In genomic region chr6:87151786-87152527, GRCh38 we compare ENCODE assay signal across 8 cellular contexts. TPM values are rescaled to one million over a fixed set of nuclear protein-coding genes. Genes with fewer than 3 reads are reported as not detected.
DNase-seq lines count a peak whose midpoint lies in the region; ATAC-seq and TF ChIP-seq lines count a peak whose summit lies in the region.

No MANE protein-coding gene starts in this region.

- H3K9me3 Mint-ChIP-seq in Caco-2 (ENCODE audit: unreplicated experiment), result no peaks in the 10 kb centered on the region
- H3K9me3 Mint-ChIP-seq in type B pancreatic cell, result no peaks in the 10 kb centered on the region

- H3K27ac Mint-ChIP-seq in Caco-2 (ENCODE audit: unreplicated experiment), result peak overlapping the region; percentile 81
- peak overlapping the region; percentile 79 for H3K27ac Mint-ChIP-seq in type B pancreatic cell

- H3K79me2 ChIP-seq in SU-DHL-6 (ENCODE audit: insufficient read depth, low read length), result peaks cover 23% of the 10 kb centered on the region

- H3K27me3 ChIP-seq in Caco-2 (replicated peaks; ENCODE audit: control insufficient read depth, insufficient read depth, low read length) (no peaks in the 10 kb centered on the region), HUES64 (ENCODE audit: insufficient read depth, low read length) (peaks cover 16% of the 10 kb centered on the region), SU-DHL-6 (ENCODE audit: low read length) (no peaks in the 10 kb centered on the region), heart left ventricle (no peaks in the 10 kb centered on the region)

- peak overlapping the region; percentile 79 for H3K9ac ChIP-seq in HUES64 (ENCODE audit: low read depth, low read length)
- 0 out of 2 replicates have a peak overlapping the region, but pooled peaks have one; percentile 6 for H3K9ac ChIP-seq in SU-DHL-6 (ENCODE audit: low read length)

- H3K27ac ChIP-seq in HUES64 (ENCODE audit: low read depth, low read length) (peak overlapping the region; percentile 62), SU-DHL-6 (ENCODE audit: low read depth, low read length) (no peak overlapping the region), heart left ventricle (peak overlapping the region; percentile 56 to 96 (median 91))

- TF ChIP-seq CTCF in Caco-2 (IDR thresholded peaks at IDR 0.05; ENCODE audit: insufficient read depth in 1 of 2, low read depth in 1 of 2, low read length in 1 of 2, severe bottlenecking in 1 of 2, unreplicated experiment in 1 of 2) (no peak), SU-DHL-6 (IDR thresholded peaks at IDR 0.05; ENCODE audit: insufficient read depth, low read length, poor library complexity, severe bottlenecking) (no peak), heart left ventricle (IDR thresholded peaks at IDR 0.05) (peak in 3 of 12 donors; percentile 10 to 29 (median 14)), type B pancreatic cell (conservative IDR thresholded peaks at IDR 0.05) (no peak)

- H2AFZ ChIP-seq in SU-DHL-6 (ENCODE audit: low read depth, low read length, severe bottlenecking), result peak overlapping the region; percentile 8

- BruUV-seq in Caco-2 (replicated peaks; lab: Mats Ljungman, UMichigan), result no TSS peak

- peaks cover 4% of the 10 kb centered on the region; the same call in 1 of the 2 replicates for H4K20me1 ChIP-seq in SU-DHL-6 (ENCODE audit: low read depth, low read length)

- CTCF ChIA-PET in Caco-2 (lab: Charles Lee), result no interaction called here

- POLR2A ChIA-PET in Caco-2 (lab: Charles Lee), result no interaction called here

- ATAC-seq in GM19468 (IDR thresholded peaks at IDR 0.05; ENCODE audit: extremely low read depth, unreplicated experiment), result peak; percentile 16
- ATAC-seq in heart left ventricle, result peak; percentile 6 to 62 (median 42)

- H3K27me3 Mint-ChIP-seq in Caco-2 (ENCODE audit: insufficient read depth, unreplicated experiment) (no peaks in the 10 kb centered on the region), type B pancreatic cell (peaks cover 13% of the 10 kb centered on the region)

- intact Hi-C loops in Caco-2 (cut with micrococcal nuclease; ENCODE audit: unreplicated experiment), result loop anchor here (10.0 kb wide), 2 partner anchors 323 to 443 kb away; partner anchors contain the start of genes ORC3 and SLC35A1
- intact Hi-C loops in heart left ventricle (cut with DNase I), result loop anchor here in 7 of 10 donors (5.0 to 10.0 kb wide), 9 partner anchors 73 to 1477 kb away; partner anchors contain the start of genes AKIRIN2 (in 2 of the 7), CFAP206 (in 2 of the 7), RARS2 (in 2 of the 7) and SLC35A1 (in 1 of the 7)
- intact Hi-C loops in posterior cingulate gyrus (cut with DNase I), result loop anchor here (10.0 kb wide), 2 partner anchors 173 to 253 kb away; partner anchors contain the start of genes CFAP206, GJB7 and SMIM8

- no peaks in the 10 kb centered on the region for H3K9me3 ChIP-seq in Caco-2
- no peaks in the 10 kb centered on the region for H3K9me3 ChIP-seq in HUES64 (ENCODE audit: insufficient read depth, low read depth, low read length)
- H3K9me3 ChIP-seq in SU-DHL-6 (ENCODE audit: insufficient read depth, low read length), result no peaks in the 10 kb centered on the region
- H3K9me3 ChIP-seq in heart left ventricle, result no peaks in the 10 kb centered on the region

- H3K4me1 ChIP-seq in Caco-2 (0 out of 2 replicates have a peak, but pooled peaks cover 14% of the 10 kb centered on the region), HUES64 (ENCODE audit: insufficient read depth, low read length) (peaks cover 22% of the 10 kb centered on the region), heart left ventricle (peaks cover 3 to 41% (median 28%) of the 10 kb centered on the region in 12 donors)

- H3K36me3 Mint-ChIP-seq in Caco-2 (ENCODE audit: insufficient read depth, unreplicated experiment) (peaks cover 18% of the 10 kb centered on the region), type B pancreatic cell (no peaks in the 10 kb centered on the region)

- peak overlapping the region; percentile 72 for H3K4me3 ChIP-seq in Caco-2 (ENCODE audit: low read depth, low read length)
- H3K4me3 ChIP-seq in HUES64 (ENCODE audit: low read length), result peak overlapping the region; percentile 63
- no peak overlapping the region for H3K4me3 ChIP-seq in SU-DHL-6 (ENCODE audit: insufficient read depth, low read length, poor library complexity, severe bottlenecking)
- H3K4me3 ChIP-seq in heart left ventricle, result peak overlapping the region; percentile 50 to 78 (median 66)

- H3K4me1 Mint-ChIP-seq in Caco-2 (ENCODE audit: low read depth, unreplicated experiment), result peaks cover 6% of the 10 kb centered on the region
- peaks cover 28% of the 10 kb centered on the region for H3K4me1 Mint-ChIP-seq in type B pancreatic cell (ENCODE audit: unreplicated experiment)

- H3K36me3 ChIP-seq in Caco-2 (ENCODE audit: control insufficient read depth, insufficient read depth, low read length), result no peaks in the 10 kb centered on the region
- no peaks in the 10 kb centered on the region for H3K36me3 ChIP-seq in HUES64 (ENCODE audit: insufficient read depth, low read length)
- no peaks in the 10 kb centered on the region for H3K36me3 ChIP-seq in SU-DHL-6 (ENCODE audit: low read length)
- no peaks in the 10 kb centered on the region for H3K36me3 ChIP-seq in heart left ventricle

- H3K4me3 Mint-ChIP-seq in Caco-2 (ENCODE audit: unreplicated experiment) (peak overlapping the region; percentile 81), type B pancreatic cell (peak overlapping the region; percentile 90)

- H3K4me2 ChIP-seq in SU-DHL-6 (ENCODE audit: low read depth, low read length, poor library complexity, severe bottlenecking), result peak overlapping the region; percentile 29

- WGBS in HUES64, result 1% methylated on average over 72 of the region's 72 CpGs
- 0 to 1% (median 0%) methylated on average over 10 to 72 of the region's 72 CpGs for WGBS in heart left ventricle, 4 donors

- no peak for TF ChIP-seq POLR2A in heart left ventricle (IDR thresholded peaks at IDR 0.05)

- DNase-seq in Caco-2 (peak; percentile 70 to 75), heart left ventricle (peak; percentile 65 to 84 (median 73)), posterior cingulate gyrus (peak; percentile 59 to 95 (median 71)), type B pancreatic cell (ENCODE audit: extremely low spot score, unreplicated experiment) (peak; percentile 78)
- DNase-seq in activated naive CD8-positive, alpha-beta T cell treated with anti-CD3 and anti-CD28 coated beads, Interleukin-2, amount 50 U/mL, for 16 hours (ENCODE audit: low read depth, low spot score), result peak; percentile 47

- peaks cover 7% of the 10 kb centered on the region; the same call in 1 of the 2 replicates for H3F3A ChIP-seq in SU-DHL-6 (ENCODE audit: insufficient read depth)

- no peaks in the 10 kb centered on the region for H3K9me2 ChIP-seq in SU-DHL-6 (replicated peaks; ENCODE audit: insufficient read depth, low read length)

RNA-seq across cellular contexts. Expression of gene ZNF292, which starts 3.4 kb away (rescaled TPM):
- total RNA-seq in Caco-2 (2022) (32.2 and 35.8 TPM in 2 replicates), heart left ventricle (10 to 100 TPM; 13.6 to 35.8 (median 28.1) TPM), type B pancreatic cell (ENCODE audit: low replicate concordance) (40.2 and 61.1 TPM in 2 replicates)
- 12.3 TPM for polyA plus RNA-seq in HUES64 (2013, experiment 1 of 2)
- 13.7 TPM for polyA plus RNA-seq in HUES64 (2013, experiment 2 of 2)
- 1 to 10 TPM; 4.0 to 5.6 TPM for polyA plus RNA-seq in heart left ventricle

RNA-seq across cellular contexts. Expression of gene CGA, which starts 57.1 kb away (rescaled TPM):
- total RNA-seq in Caco-2 (2022) (not detected in 2 replicates), heart left ventricle (under 1 TPM in 2 of 9 donors, not detected in 7; 0.49 to 0.89 TPM), type B pancreatic cell (ENCODE audit: low replicate concordance) (0.43 and 30.3 TPM in 2 replicates)
- not detected for polyA plus RNA-seq in HUES64 (2013, experiment 1 of 2)
- not detected for polyA plus RNA-seq in HUES64 (2013, experiment 2 of 2)
- under 1 TPM in 1 of 2 donors, not detected in 1; 0.40 TPM for polyA plus RNA-seq in heart left ventricle
